ENCODE assay signal across 1 cellular context in the genomic region with DNA sequence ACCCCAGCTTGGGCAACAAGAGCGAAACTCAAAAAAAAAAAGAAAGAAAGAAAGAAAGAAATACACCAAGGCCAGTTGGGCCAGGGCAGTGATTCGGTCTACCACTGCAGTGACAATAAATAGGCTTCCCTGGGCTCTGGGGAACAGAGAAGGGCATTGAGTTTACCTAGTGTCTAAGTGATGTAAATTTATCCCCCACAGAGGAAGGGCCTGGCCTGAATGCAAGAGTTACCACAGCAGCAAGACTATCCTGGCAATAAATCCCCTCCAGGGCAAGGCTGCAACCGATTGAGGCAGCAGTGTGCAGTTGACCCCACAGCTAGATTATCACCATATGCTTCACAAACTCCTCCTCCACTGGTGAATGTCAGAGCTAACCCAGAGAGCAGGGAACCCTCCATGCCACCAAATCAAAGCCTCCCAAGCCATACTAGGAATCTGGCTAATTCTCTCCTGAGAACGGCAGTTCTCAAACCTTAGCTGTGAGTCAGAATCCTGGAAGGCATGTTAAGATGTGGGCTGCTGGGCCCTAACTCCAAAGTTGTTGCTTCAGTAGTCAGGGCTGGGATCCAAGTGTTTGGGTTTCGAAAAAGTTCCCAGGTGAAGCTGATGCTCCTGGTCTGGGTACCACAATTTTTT.
TF ChIP-seq lines count a peak whose summit lies in the region.

No MANE protein-coding gene starts in this region.

TF ChIP-seq in GM23338, 12 proteins besides CTCF, POLR2A, EP300 and RAD21 (continued from another document):
- TF ChIP-seq, protein P1, sequence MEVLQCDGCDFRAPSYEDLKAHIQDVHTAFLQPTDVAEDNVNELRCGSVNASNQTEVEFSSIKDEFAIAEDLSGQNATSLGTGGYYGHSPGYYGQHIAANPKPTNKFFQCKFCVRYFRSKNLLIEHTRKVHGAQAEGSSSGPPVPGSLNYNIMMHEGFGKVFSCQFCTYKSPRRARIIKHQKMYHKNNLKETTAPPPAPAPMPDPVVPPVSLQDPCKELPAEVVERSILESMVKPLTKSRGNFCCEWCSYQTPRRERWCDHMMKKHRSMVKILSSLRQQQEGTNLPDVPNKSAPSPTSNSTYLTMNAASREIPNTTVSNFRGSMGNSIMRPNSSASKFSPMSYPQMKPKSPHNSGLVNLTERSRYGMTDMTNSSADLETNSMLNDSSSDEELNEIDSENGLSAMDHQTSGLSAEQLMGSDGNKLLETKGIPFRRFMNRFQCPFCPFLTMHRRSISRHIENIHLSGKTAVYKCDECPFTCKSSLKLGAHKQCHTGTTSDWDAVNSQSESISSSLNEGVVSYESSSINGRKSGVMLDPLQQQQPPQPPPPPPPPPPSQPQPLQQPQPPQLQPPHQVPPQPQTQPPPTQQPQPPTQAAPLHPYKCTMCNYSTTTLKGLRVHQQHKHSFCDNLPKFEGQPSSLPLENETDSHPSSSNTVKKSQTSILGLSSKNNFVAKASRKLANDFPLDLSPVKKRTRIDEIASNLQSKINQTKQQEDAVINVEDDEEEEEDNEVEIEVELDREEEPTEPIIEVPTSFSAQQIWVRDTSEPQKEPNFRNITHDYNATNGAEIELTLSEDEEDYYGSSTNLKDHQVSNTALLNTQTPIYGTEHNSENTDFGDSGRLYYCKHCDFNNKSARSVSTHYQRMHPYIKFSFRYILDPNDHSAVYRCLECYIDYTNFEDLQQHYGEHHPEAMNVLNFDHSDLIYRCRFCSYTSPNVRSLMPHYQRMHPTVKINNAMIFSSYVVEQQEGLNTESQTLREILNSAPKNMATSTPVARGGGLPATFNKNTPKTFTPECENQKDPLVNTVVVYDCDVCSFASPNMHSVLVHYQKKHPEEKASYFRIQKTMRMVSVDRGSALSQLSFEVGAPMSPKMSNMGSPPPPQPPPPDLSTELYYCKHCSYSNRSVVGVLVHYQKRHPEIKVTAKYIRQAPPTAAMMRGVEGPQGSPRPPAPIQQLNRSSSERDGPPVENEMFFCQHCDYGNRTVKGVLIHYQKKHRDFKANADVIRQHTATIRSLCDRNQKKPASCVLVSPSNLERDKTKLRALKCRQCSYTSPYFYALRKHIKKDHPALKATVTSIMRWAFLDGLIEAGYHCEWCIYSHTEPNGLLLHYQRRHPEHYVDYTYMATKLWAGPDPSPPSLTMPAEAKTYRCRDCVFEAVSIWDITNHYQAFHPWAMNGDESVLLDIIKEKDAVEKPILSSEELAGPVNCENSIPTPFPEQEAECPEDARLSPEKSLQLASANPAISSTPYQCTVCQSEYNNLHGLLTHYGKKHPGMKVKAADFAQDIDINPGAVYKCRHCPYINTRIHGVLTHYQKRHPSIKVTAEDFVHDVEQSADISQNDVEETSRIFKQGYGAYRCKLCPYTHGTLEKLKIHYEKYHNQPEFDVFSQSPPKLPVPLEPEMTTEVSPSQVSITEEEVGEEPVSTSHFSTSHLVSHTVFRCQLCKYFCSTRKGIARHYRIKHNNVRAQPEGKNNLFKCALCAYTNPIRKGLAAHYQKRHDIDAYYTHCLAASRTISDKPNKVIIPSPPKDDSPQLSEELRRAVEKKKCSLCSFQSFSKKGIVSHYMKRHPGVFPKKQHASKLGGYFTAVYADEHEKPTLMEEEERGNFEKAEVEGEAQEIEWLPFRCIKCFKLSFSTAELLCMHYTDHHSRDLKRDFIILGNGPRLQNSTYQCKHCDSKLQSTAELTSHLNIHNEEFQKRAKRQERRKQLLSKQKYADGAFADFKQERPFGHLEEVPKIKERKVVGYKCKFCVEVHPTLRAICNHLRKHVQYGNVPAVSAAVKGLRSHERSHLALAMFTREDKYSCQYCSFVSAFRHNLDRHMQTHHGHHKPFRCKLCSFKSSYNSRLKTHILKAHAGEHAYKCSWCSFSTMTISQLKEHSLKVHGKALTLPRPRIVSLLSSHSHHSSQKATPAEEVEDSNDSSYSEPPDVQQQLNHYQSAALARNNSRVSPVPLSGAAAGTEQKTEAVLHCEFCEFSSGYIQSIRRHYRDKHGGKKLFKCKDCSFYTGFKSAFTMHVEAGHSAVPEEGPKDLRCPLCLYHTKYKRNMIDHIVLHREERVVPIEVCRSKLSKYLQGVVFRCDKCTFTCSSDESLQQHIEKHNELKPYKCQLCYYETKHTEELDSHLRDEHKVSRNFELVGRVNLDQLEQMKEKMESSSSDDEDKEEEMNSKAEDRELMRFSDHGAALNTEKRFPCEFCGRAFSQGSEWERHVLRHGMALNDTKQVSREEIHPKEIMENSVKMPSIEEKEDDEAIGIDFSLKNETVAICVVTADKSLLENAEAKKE (CRISPR knock-in tag; IDR thresholded peaks at IDR 0.05) = no peak
- TF ChIP-seq CREB1 (CRISPR knock-in tag; IDR thresholded peaks at IDR 0.05; ENCODE audit: low read depth) (no peak), ZNF114 (CRISPR knock-in tag; IDR thresholded peaks at IDR 0.05) (no peak), ZNF331 (CRISPR knock-in tag; IDR thresholded peaks at IDR 0.05; ENCODE audit: low read depth) (no peak), EZH2phosphoT487 (IDR thresholded peaks at IDR 0.05; ENCODE audit: unreplicated experiment) (no peak), EZH2 (IDR thresholded peaks at IDR 0.05; ENCODE audit: low read depth, unreplicated experiment) (no peak), STAT1 (IDR thresholded peaks at IDR 0.05; ENCODE audit: unreplicated experiment) (no peak), POLR2AphosphoS5 (IDR thresholded peaks at IDR 0.05; ENCODE audit: low read depth) (no peak)
- TF ChIP-seq, protein P2, sequence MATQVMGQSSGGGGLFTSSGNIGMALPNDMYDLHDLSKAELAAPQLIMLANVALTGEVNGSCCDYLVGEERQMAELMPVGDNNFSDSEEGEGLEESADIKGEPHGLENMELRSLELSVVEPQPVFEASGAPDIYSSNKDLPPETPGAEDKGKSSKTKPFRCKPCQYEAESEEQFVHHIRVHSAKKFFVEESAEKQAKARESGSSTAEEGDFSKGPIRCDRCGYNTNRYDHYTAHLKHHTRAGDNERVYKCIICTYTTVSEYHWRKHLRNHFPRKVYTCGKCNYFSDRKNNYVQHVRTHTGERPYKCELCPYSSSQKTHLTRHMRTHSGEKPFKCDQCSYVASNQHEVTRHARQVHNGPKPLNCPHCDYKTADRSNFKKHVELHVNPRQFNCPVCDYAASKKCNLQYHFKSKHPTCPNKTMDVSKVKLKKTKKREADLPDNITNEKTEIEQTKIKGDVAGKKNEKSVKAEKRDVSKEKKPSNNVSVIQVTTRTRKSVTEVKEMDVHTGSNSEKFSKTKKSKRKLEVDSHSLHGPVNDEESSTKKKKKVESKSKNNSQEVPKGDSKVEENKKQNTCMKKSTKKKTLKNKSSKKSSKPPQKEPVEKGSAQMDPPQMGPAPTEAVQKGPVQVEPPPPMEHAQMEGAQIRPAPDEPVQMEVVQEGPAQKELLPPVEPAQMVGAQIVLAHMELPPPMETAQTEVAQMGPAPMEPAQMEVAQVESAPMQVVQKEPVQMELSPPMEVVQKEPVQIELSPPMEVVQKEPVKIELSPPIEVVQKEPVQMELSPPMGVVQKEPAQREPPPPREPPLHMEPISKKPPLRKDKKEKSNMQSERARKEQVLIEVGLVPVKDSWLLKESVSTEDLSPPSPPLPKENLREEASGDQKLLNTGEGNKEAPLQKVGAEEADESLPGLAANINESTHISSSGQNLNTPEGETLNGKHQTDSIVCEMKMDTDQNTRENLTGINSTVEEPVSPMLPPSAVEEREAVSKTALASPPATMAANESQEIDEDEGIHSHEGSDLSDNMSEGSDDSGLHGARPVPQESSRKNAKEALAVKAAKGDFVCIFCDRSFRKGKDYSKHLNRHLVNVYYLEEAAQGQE (IDR thresholded peaks at IDR 0.05; ENCODE audit: unreplicated experiment) = no peak
- TF ChIP-seq, protein P3, sequence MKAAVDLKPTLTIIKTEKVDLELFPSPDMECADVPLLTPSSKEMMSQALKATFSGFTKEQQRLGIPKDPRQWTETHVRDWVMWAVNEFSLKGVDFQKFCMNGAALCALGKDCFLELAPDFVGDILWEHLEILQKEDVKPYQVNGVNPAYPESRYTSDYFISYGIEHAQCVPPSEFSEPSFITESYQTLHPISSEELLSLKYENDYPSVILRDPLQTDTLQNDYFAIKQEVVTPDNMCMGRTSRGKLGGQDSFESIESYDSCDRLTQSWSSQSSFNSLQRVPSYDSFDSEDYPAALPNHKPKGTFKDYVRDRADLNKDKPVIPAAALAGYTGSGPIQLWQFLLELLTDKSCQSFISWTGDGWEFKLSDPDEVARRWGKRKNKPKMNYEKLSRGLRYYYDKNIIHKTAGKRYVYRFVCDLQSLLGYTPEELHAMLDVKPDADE (IDR thresholded peaks at IDR 0.05) = no peak
